Comparison of ENCODE assay signal across 1 cellular context in genomic region chr10:7407368-7408002, GRCh38.
TF ChIP-seq lines count a peak whose summit lies in the region.

No MANE protein-coding gene starts in this region.

TF ChIP-seq in SK-N-SH, 30 proteins besides CTCF, POLR2A, EP300 and RAD21 (continued from another document):
- TF ChIP-seq IRF3 (IDR thresholded peaks at IDR 0.05; ENCODE audit: low read depth, low read length) (no peak), TCF12 (IDR thresholded peaks at IDR 0.05) (no peak), CHD2 (IDR thresholded peaks at IDR 0.05; ENCODE audit: low read length, partially characterized antibody) (no peak), EZH2phosphoT487 (IDR thresholded peaks at IDR 0.05; ENCODE audit: borderline replicate concordance, low read depth) (no peak), USF1 (IDR thresholded peaks at IDR 0.05; ENCODE audit: borderline replicate concordance, low read depth) (no peak), USF2 (IDR thresholded peaks at IDR 0.05; ENCODE audit: borderline replicate concordance, low read depth, low read length) (no peak), GATA2 (CRISPR knock-in tag; IDR thresholded peaks at IDR 0.05) (no peak), MAX (IDR thresholded peaks at IDR 0.05; ENCODE audit: low read depth) (no peak), RXRA (IDR thresholded peaks at IDR 0.05; ENCODE audit: borderline replicate concordance, low read depth) (no peak), RCOR1 (IDR thresholded peaks at IDR 0.05; ENCODE audit: low read length) (no peak), ZBTB33 (IDR thresholded peaks at IDR 0.05; ENCODE audit: borderline replicate concordance, low read depth) (no peak), JUND (IDR thresholded peaks at IDR 0.05) (no peak), REST (IDR thresholded peaks at IDR 0.05; ENCODE audit: low read depth, low read length) (no peak), MXI1 (IDR thresholded peaks at IDR 0.05; ENCODE audit: low read depth, low read length) (no peak), PBX3 (IDR thresholded peaks at IDR 0.05) (no peak)
